In the genomic region with DNA sequence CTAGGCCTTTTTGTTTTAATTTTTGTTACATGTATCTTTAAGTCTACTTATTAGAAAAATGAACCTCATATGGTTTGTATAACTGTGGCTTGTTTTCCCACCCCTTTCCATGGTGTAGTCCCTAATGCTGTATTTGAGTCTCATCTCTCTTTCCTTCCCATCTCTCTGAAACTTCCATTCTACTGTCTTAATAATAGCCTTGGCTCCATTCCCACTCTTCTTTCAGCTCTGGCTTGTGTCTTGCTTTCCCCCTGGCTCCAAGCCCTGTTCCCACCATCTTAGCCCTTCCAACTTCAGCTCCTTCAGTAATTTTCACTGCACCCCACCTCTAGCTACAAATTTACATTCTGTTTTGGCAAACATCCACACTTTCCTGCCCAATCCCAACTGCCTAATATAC, we compare ENCODE assay signal across 22 cellular contexts.
"Had no signal": no experiment of that assay in that cellular context is flagged by ENCODE, and none has a peak within 500 bp of the region (broad histone marks: within the 10 kb centered on the region; RNA-seq: fewer than 3 reads in every experiment).

No MANE protein-coding gene starts in this region.

- H3K4me3 Mint-ChIP-seq: immature natural killer cell; natural killer cell; neural progenitor cell; stimulated activated naive B cell treated with anti-CD40 and anti-IgM and Interleukin-4, amounts not matched to agents 10 μg/mL and 1 μg/mL and 100 μg/mL, for 72 hours; stimulated activated naive CD8-positive, alpha-beta T cell treated with anti-CD3 and anti-CD28 coated beads, Interleukin-15, Interleukin-2, amounts not matched to agents 100 ng/mL and 50 ng/mL, for 24 hours had no signal

- H3K4me2 ChIP-seq: neural progenitor cell had no signal

- H3K4me3 ChIP-seq: dorsolateral prefrontal cortex, left ventricle myocardium inferior, lower lobe of right lung, neural progenitor cell, psoas muscle, sigmoid colon, skin epidermis, transverse colon, vagina had no signal

- H3K4me1 Mint-ChIP-seq: immature natural killer cell; natural killer cell; stimulated activated naive B cell treated with anti-CD40 and anti-IgM and Interleukin-4, amounts not matched to agents 10 μg/mL and 1 μg/mL and 100 μg/mL, for 72 hours had no signal

- H3K27me3 ChIP-seq: dorsolateral prefrontal cortex, neural progenitor cell, sigmoid colon, transverse colon, vagina had no signal

- H3K4me1 ChIP-seq: left ventricle myocardium inferior, lower lobe of right lung, neural progenitor cell, psoas muscle, vagina had no signal

- H3K27ac ChIP-seq: dorsolateral prefrontal cortex, left ventricle myocardium inferior, lower lobe of right lung, neural progenitor cell, psoas muscle, skin epidermis, transverse colon, vagina had no signal

- H2AFZ ChIP-seq: neural progenitor cell had no signal

- H3K27me3 Mint-ChIP-seq: stimulated activated naive B cell treated with anti-CD40 and anti-IgM and Interleukin-4, amounts not matched to agents 10 μg/mL and 1 μg/mL and 100 μg/mL, for 72 hours; stimulated activated naive CD8-positive, alpha-beta T cell treated with anti-CD3 and anti-CD28 coated beads, Interleukin-15, Interleukin-2, amounts not matched to agents 100 ng/mL and 50 ng/mL, for 24 hours had no signal

- H3K36me3 ChIP-seq: left ventricle myocardium inferior, lower lobe of right lung, neural progenitor cell, sigmoid colon, transverse colon, vagina had no signal

- H3K27ac Mint-ChIP-seq: immature natural killer cell; natural killer cell; neural progenitor cell; stimulated activated naive B cell treated with anti-CD40 and anti-IgM and Interleukin-4, amounts not matched to agents 10 μg/mL and 1 μg/mL and 100 μg/mL, for 72 hours; stimulated activated naive CD8-positive, alpha-beta T cell treated with anti-CD3 and anti-CD28 coated beads, Interleukin-15, Interleukin-2, amounts not matched to agents 100 ng/mL and 50 ng/mL, for 24 hours had no signal

- H3K9me3 Mint-ChIP-seq: neural progenitor cell; stimulated activated naive CD8-positive, alpha-beta T cell treated with anti-CD3 and anti-CD28 coated beads, Interleukin-15, Interleukin-2, amounts not matched to agents 100 ng/mL and 50 ng/mL, for 24 hours had no signal

- H3K9me3 ChIP-seq: lower lobe of right lung, psoas muscle, sigmoid colon, vagina had no signal

- ATAC-seq: left colon; lower lobe of right lung; natural killer cell; psoas muscle; right cardiac atrium; stimulated activated naive B cell treated with anti-CD40 and anti-IgM and Interleukin-4, amounts not matched to agents 10 μg/mL and 1 μg/mL and 100 μg/mL, for 72 hours had no signal

- H3K9ac ChIP-seq: neural progenitor cell had no signal

- DNase-seq: dorsolateral prefrontal cortex; effector CD4-positive, alpha-beta T cell; hypothalamus; immature natural killer cell; islet precursor cell; kidney glomerular epithelial cell; left colon; left ventricle myocardium inferior; lower lobe of right lung; natural killer cell; nucleus accumbens; psoas muscle; right cardiac atrium; sigmoid colon; stimulated activated CD4-positive, alpha-beta T cell treated with anti-CD3 and anti-CD28 coated beads, Interleukin-15, amount 100 ng/mL, for 24 hours; stimulated activated CD4-positive, alpha-beta T cell treated with anti-CD3 and anti-CD28 coated beads, Interleukin-2, amount 100 ng/mL, for 48 hours; stimulated activated naive B cell treated with anti-CD40 and anti-IgM and Interleukin-4, amounts not matched to agents 10 μg/mL and 1 μg/mL and 100 μg/mL, for 72 hours; transverse colon had no signal

- H3K36me3 Mint-ChIP-seq: immature natural killer cell; natural killer cell; neural progenitor cell; stimulated activated naive B cell treated with anti-CD40 and anti-IgM and Interleukin-4, amounts not matched to agents 10 μg/mL and 1 μg/mL and 100 μg/mL, for 72 hours had no signal
